Comparison of ENCODE assay signal across 16 cellular contexts in genomic region chr6:139153876-139154275, GRCh38. TPM values are rescaled to one million over a fixed set of nuclear protein-coding genes. Genes with fewer than 3 reads are reported as not detected.
DNase-seq lines count a peak whose midpoint lies in the region; ATAC-seq and TF ChIP-seq lines count a peak whose summit lies in the region.
"Had no signal": no experiment of that assay in that cellular context is flagged by ENCODE, and none has a peak within 500 bp of the region (broad histone marks: within the 10 kb centered on the region; RNA-seq: fewer than 3 reads in every experiment).

No MANE protein-coding gene starts in this region.

- peaks cover 3% of the 10 kb centered on the region for H3K9me3 Mint-ChIP-seq in activated T-cell treated with anti-CD3 and anti-CD28 coated beads, Interleukin-2, amount 50 U/mL, for 4 hours
- H3K9me3 Mint-ChIP-seq in T-cell, result no peaks in the 10 kb centered on the region
- H3K9me3 Mint-ChIP-seq in stimulated activated naive CD8-positive, alpha-beta T cell treated with anti-CD3 and anti-CD28 coated beads, Interleukin-15, Interleukin-2, amounts not matched to agents 100 ng/mL and 50 ng/mL, for 24 hours, result no peaks in the 10 kb centered on the region

- peak; percentile 56 to 61 for ATAC-seq in activated T-cell treated with anti-CD3 and anti-CD28 coated beads, Interleukin-2, amount 50 U/mL, for 4 hours
- ATAC-seq in T-cell (replicated peaks in 1 of 4) (peak in 1 of 4 experiments; percentile 38), right lobe of liver (no peak)

- no peaks in the 10 kb centered on the region for H3K9me3 ChIP-seq in esophagus squamous epithelium
- no peaks in the 10 kb centered on the region for H3K9me3 ChIP-seq in right lobe of liver
- H3K9me3 ChIP-seq: BLaER1, MG63 had no signal

- H3K27me3 ChIP-seq in esophagus squamous epithelium (no peaks in the 10 kb centered on the region), right lobe of liver (no peaks in the 10 kb centered on the region)
- H3K27me3 ChIP-seq: BLaER1, MG63 had no signal

- H3K27me3 Mint-ChIP-seq in activated T-cell treated with anti-CD3 and anti-CD28 coated beads, Interleukin-2, amount 50 U/mL, for 4 hours (ENCODE audit: low read depth), result no peaks in the 10 kb centered on the region
- no peaks in the 10 kb centered on the region for H3K27me3 Mint-ChIP-seq in T-cell
- H3K27me3 Mint-ChIP-seq in stimulated activated naive CD8-positive, alpha-beta T cell treated with anti-CD3 and anti-CD28 coated beads, Interleukin-15, Interleukin-2, amounts not matched to agents 100 ng/mL and 50 ng/mL, for 24 hours, result no peaks in the 10 kb centered on the region

- TF ChIP-seq CTCF in esophagus squamous epithelium (IDR thresholded peaks at IDR 0.05) (no peak), right lobe of liver (IDR thresholded peaks at IDR 0.05) (no peak)

- H3K4me3 ChIP-seq in esophagus squamous epithelium (no peak overlapping the region), right lobe of liver (no peak overlapping the region)
- H3K4me3 ChIP-seq: BLaER1, MG63 had no signal

- peaks cover 22 to 92% (median 54%) of the 10 kb centered on the region in 3 donors for H3K4me1 ChIP-seq in esophagus squamous epithelium
- peaks cover 0 to 2% (median 0%) of the 10 kb centered on the region in 4 donors for H3K4me1 ChIP-seq in right lobe of liver

- H3K36me3 Mint-ChIP-seq in activated T-cell treated with anti-CD3 and anti-CD28 coated beads, Interleukin-2, amount 50 U/mL, for 4 hours (ENCODE audit: insufficient read depth), result peaks cover 23% of the 10 kb centered on the region
- H3K36me3 Mint-ChIP-seq in T-cell, result peaks cover 20% of the 10 kb centered on the region
- H3K36me3 Mint-ChIP-seq in stimulated activated naive CD8-positive, alpha-beta T cell treated with anti-CD3 and anti-CD28 coated beads, Interleukin-15, Interleukin-2, amounts not matched to agents 100 ng/mL and 50 ng/mL, for 24 hours (ENCODE audit: low read depth), result peaks cover 20% of the 10 kb centered on the region

- POLR2A ChIA-PET in T-cell (lab: Charles Lee), result interaction anchor here (0.6 to 2.6 kb wide), 4 partner anchors 12 to 21 kb away, joined by 4 to 17 read pairs (median 6); no protein-coding TSS in a partner anchor

- DNase-seq in activated T-cell treated with anti-CD3 and anti-CD28 coated beads, Interleukin-2, amount 50 U/mL, for 4 hours, result no peak
- DNase-seq in activated T-cell treated with anti-CD3 and anti-CD28 coated beads, Interleukin-2, amount 50 U/mL, for 1 hour, result no peak
- DNase-seq in T-cell, result no peak
- no peak for DNase-seq in esophagus squamous epithelium (lab: John Stamatoyannopoulos, UW)
- no peak for DNase-seq in medulla oblongata (ENCODE audit: extremely low spot score)
- no peak for DNase-seq in NCI-H774 (lab: John Stamatoyannopoulos, UW)
- no peak for DNase-seq in right lobe of liver
- DNase-seq: activated CD8-positive, alpha-beta memory T cell treated with anti-CD3 and anti-CD28 coated beads, Interleukin-2, amount 50 U/mL, for 4 hours; GOT3; mesendoderm; MG63; NCI-H345; T1000 had no signal

- H3K27ac Mint-ChIP-seq in T-cell, result peak overlapping the region; percentile 62 to 73
- H3K27ac Mint-ChIP-seq in stimulated activated naive CD8-positive, alpha-beta T cell treated with anti-CD3 and anti-CD28 coated beads, Interleukin-15, Interleukin-2, amounts not matched to agents 100 ng/mL and 50 ng/mL, for 24 hours, result peak overlapping the region; percentile 99

- CTCF ChIA-PET in T-cell (lab: Charles Lee), result interaction anchor here in 1 of 2 donors (0.9 to 1.6 kb wide), 4 partner anchors 9 to 16 kb away, joined by 3 to 6 read pairs (median 4); no protein-coding TSS in a partner anchor

- H3K27ac ChIP-seq in esophagus squamous epithelium (peak overlapping the region in 3 of 4 donors; percentile 57 to 66 (median 61)), right lobe of liver (no peak overlapping the region)
- H3K27ac ChIP-seq: BLaER1, parathyroid adenoma had no signal

- no peaks in the 10 kb centered on the region for H3K36me3 ChIP-seq in esophagus squamous epithelium
- no peaks in the 10 kb centered on the region for H3K36me3 ChIP-seq in right lobe of liver
- H3K36me3 ChIP-seq: MG63 had no signal

- intact Hi-C loops in esophagus squamous epithelium (cut with DNase I), result no loop called here
- intact Hi-C loops in right lobe of liver (cut with DNase I), result no loop called here

- TF ChIP-seq POLR2A in esophagus squamous epithelium (IDR thresholded peaks at IDR 0.05) (no peak), right lobe of liver (IDR thresholded peaks at IDR 0.05) (no peak)

- H3K4me1 Mint-ChIP-seq in activated T-cell treated with anti-CD3 and anti-CD28 coated beads, Interleukin-2, amount 50 U/mL, for 4 hours (ENCODE audit: low read depth), result peaks cover 82% of the 10 kb centered on the region
- H3K4me1 Mint-ChIP-seq in T-cell, result peaks cover 85 to 91% (median 88%) of the 10 kb centered on the region in 3 donors
- peaks cover 86% of the 10 kb centered on the region for H3K4me1 Mint-ChIP-seq in stimulated activated naive CD8-positive, alpha-beta T cell treated with anti-CD3 and anti-CD28 coated beads, Interleukin-15, Interleukin-2, amounts not matched to agents 100 ng/mL and 50 ng/mL, for 24 hours (ENCODE audit: low read depth)

- peak overlapping the region; percentile 57 for H3K4me3 Mint-ChIP-seq in activated T-cell treated with anti-CD3 and anti-CD28 coated beads, Interleukin-2, amount 50 U/mL, for 4 hours
- peak overlapping the region in 1 of 3 donors; percentile 16 for H3K4me3 Mint-ChIP-seq in T-cell
- peak overlapping the region; percentile 23 for H3K4me3 Mint-ChIP-seq in stimulated activated naive CD8-positive, alpha-beta T cell treated with anti-CD3 and anti-CD28 coated beads, Interleukin-15, Interleukin-2, amounts not matched to agents 100 ng/mL and 50 ng/mL, for 24 hours

RNA-seq across cellular contexts. Expression of gene HECA, which starts 19.0 kb away (rescaled TPM):
- 10 to 100 TPM; 54.4 to 65.7 (median 57.5) TPM for total RNA-seq in activated T-cell treated with anti-CD3 and anti-CD28 coated beads, Interleukin-2, amount 50 U/mL, for 4 hours
- total RNA-seq in T-cell (100 to 1,000 TPM; 125 to 137 (median 131) TPM), esophagus squamous epithelium (10 to 100 TPM; 29.6 to 44.4 (median 35.8) TPM), right lobe of liver (10 to 100 TPM in 4 of 6 experiments, 1 to 10 TPM in 2; 6.8 to 12.2 (median 11.0) TPM)

Comparison
In these comparisons a context has a peak if more than half of its experiments do, and no peak if none do; other contexts are left out.
1. ATAC-seq: peak in activated T-cell treated with anti-CD3 and anti-CD28 coated beads, Interleukin-2, amount 50 U/mL, for 4 hours (2 of 2); none in right lobe of liver (0 of 4).
2. H3K27ac ChIP-seq: peak in esophagus squamous epithelium (3 of 4); none in right lobe of liver (0 of 3).